ENCODE assay signal across 8 cellular contexts in genomic region chr2:20446917-20447436, GRCh38.
DNase-seq lines count a peak whose midpoint lies in the region; ATAC-seq and TF ChIP-seq lines count a peak whose summit lies in the region.

Gene RHOB (plus strand): TSS chr2:20447074. CDS start chr2:20447466, 392 bp downstream.

- CTCF ChIA-PET in AG04449 (lab: Yijun Ruan, JAX): interaction anchor here (0.7 to 10.6 kb wide), 14 partner anchors 10 to 202 kb away, joined by 3 to 394 read pairs (median 4); partner anchors contain the start of gene HS1BP3

- DNase-seq in AG04449 (ENCODE audit: low read depth, low spot score): peak; percentile 90
- peak; percentile 96 for DNase-seq in NCI-H226
- peak; percentile 88 for DNase-seq in activated CD4-positive, CD25-positive, alpha-beta regulatory T cell treated with anti-CD3 and anti-CD28 coated beads, Interleukin-2, amount 50 U/mL, for 72 hours
- DNase-seq in cerebellar cortex (ENCODE audit: low spot score): peak; percentile 99
- DNase-seq in iris pigment epithelial cell (ENCODE audit: low read depth): peak; percentile 98
- peak; percentile 73 to 81 for DNase-seq in stimulated activated CD4-positive, alpha-beta T cell treated with anti-CD3 and anti-CD28 coated beads, Interleukin-12 subunit alpha, Interleukin-12 subunit beta, amount 100 ng/mL, for 24 hours (ENCODE audit: low read depth in 2 of 2)

- TF ChIP-seq CTCF in AG04449 (IDR thresholded peaks at IDR 0.05; ENCODE audit: insufficient read depth, low read length, missing control alignments): no peak

- peak within 1 kb of the TSS; percentile 89 for H3K4me3 ChIP-seq in AG04449 (ENCODE audit: low read depth, low read length)

- POLR2A ChIA-PET in AG04449 (lab: Yijun Ruan, JAX): interaction anchor here (0.6 to 4.9 kb wide), 67 partner anchors 9 to 306 kb away, joined by 3 to 113 read pairs (median 6); partner anchors contain the start of gene HS1BP3

- ATAC-seq in GM18909 (IDR thresholded peaks at IDR 0.05; ENCODE audit: poor library complexity, unreplicated experiment) (peak; percentile 97), HG03159 (IDR thresholded peaks at IDR 0.05; ENCODE audit: unreplicated experiment) (peak; percentile 98)

Comparison
In these comparisons a context has a peak if more than half of its experiments do, and no peak if none do; other contexts are left out.
1. Peak in every context shown above with its lines: DNase-seq, ATAC-seq and H3K4me3 ChIP-seq.